Comparison of ENCODE assay signal across 22 cellular contexts in genomic region chr2:100799701-100800100, GRCh38. TPM values are rescaled to one million over a fixed set of nuclear protein-coding genes. Genes with fewer than 3 reads are reported as not detected.
"Had no signal": no experiment of that assay in that cellular context is flagged by ENCODE, and none has a peak within 500 bp of the region (broad histone marks: within the 10 kb centered on the region; RNA-seq: fewer than 3 reads in every experiment).

No MANE protein-coding gene starts in this region.

- H3K9me3 ChIP-seq: breast epithelium, esophagus squamous epithelium, heart left ventricle, pancreas, psoas muscle, stomach, transverse colon had no signal

- DNase-seq: activated B cell treated with CpG ODN at 0.5 μM for 24 hours; activated CD4-positive, alpha-beta T cell treated with anti-CD3 and anti-CD28 coated beads for 36 hours; activated CD4-positive, alpha-beta T cell treated with anti-CD3 and anti-CD28 coated beads, Interleukin-2, amount 50 U/mL, for 4 hours; activated CD8-positive, alpha-beta memory T cell treated with anti-CD3 and anti-CD28 coated beads for 24 hours; activated CD8-positive, alpha-beta memory T cell treated with anti-CD3 and anti-CD28 coated beads, Interleukin-2, amount 50 U/mL, for 48 hours; activated naive CD4-positive, alpha-beta T cell treated with Interleukin-2 at 50 U/mL for 16 hours; activated naive CD8-positive, alpha-beta T cell treated with anti-CD3 and anti-CD28 coated beads for 36 hours; activated T-cell treated with anti-CD3 and anti-CD28 coated beads, Interleukin-2, amount 50 U/mL, for 4 hours; esophagus squamous epithelium; heart left ventricle; left cardiac atrium; nephron progenitor cell; pancreas; psoas muscle; right cardiac atrium; stimulated activated CD4-positive, alpha-beta T cell treated with anti-CD3 and anti-CD28 coated beads, Interleukin-2, amount 100 ng/mL, for 24 hours; stomach; T1000; transverse colon had no signal

- ATAC-seq: activated CD4-positive, alpha-beta T cell treated with anti-CD3 and anti-CD28 coated beads for 36 hours; activated T-cell treated with anti-CD3 and anti-CD28 coated beads, Interleukin-2, amount 50 U/mL, for 4 hours; heart left ventricle; left cardiac atrium; pancreas; psoas muscle; right cardiac atrium; stimulated activated effector memory CD8-positive, alpha-beta T cell treated with anti-CD3 and anti-CD28 coated beads, Interleukin-12 subunit alpha, Interleukin-12 subunit beta, amount 100 ng/mL, for 72 hours had no signal

- H3K4me1 ChIP-seq: esophagus squamous epithelium, pancreas, psoas muscle had no signal

- H3K27me3 ChIP-seq: breast epithelium, esophagus squamous epithelium, heart left ventricle, pancreas, stomach, transverse colon had no signal

- H3K27ac ChIP-seq: breast epithelium, esophagus squamous epithelium, pancreas, psoas muscle, skin epidermis had no signal

- H3K4me3 ChIP-seq: breast epithelium, esophagus squamous epithelium, heart left ventricle, pancreas, psoas muscle, skin epidermis, stomach, transverse colon had no signal

- H3K36me3 ChIP-seq: breast epithelium, esophagus squamous epithelium, heart left ventricle, pancreas, stomach, transverse colon had no signal

RNA-seq across cellular contexts. Expression of gene NPAS2, which starts 20.2 kb away (rescaled TPM):
- total RNA-seq: activated B cell treated with CpG ODN at 0.5 μM for 24 hours had no signal
